14 cellular contexts compared by ENCODE assay signal in the genomic region with DNA sequence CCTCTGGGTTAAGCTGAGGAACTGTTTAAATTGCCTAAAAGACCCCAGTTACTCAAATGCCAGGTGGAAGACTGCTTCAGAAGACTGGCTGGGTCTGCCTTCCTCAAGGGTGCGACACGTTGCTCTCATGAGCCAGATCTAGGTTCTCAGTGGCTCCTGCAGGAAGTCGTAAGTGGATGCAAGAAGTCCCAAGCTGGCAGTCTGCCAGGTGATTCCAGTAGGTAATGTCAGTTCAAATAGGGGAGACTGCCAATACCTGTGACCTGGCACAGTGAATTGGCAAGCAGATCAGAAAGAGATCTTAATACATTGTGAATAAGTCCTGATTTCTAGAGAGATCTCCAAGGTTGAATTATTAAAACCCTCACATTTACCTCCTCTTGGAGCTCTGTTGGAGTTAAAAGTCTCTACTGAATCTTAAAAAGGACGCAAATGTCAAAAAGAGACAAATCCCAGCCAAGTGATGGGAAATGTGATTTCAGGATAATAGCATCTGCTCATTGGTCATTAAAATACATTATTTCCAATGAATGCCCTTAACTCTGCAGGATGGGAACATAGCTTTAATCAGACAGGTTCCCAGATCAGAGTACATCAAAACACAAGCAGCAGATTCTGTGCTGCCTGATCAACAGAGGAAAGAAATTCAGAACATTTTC.
DNase-seq lines count a peak whose midpoint lies in the region; TF ChIP-seq lines count a peak whose summit lies in the region.
"Had no signal": no experiment of that assay in that cellular context is flagged by ENCODE, and none has a peak within 500 bp of the region (broad histone marks: within the 10 kb centered on the region; RNA-seq: fewer than 3 reads in every experiment).

No MANE protein-coding gene starts in this region.

- no peak for TF ChIP-seq POLR2A in thyroid gland (IDR thresholded peaks at IDR 0.05)

- no peaks in the 10 kb centered on the region for H3K4me1 Mint-ChIP-seq in activated naive CD8-positive, alpha-beta T cell treated with anti-CD3 and anti-CD28 coated beads for 36 hours

- intact Hi-C loops in thyroid gland (cut with DNase I) = no loop called here

- peaks cover 8% of the 10 kb centered on the region for H3K27me3 Mint-ChIP-seq in activated naive CD8-positive, alpha-beta T cell treated with anti-CD3 and anti-CD28 coated beads for 36 hours

- peak overlapping the region in 2 of 3 donors; percentile 24 to 69 for H3K27ac ChIP-seq in thyroid gland

- no peak overlapping the region for H3K4me3 ChIP-seq in thyroid gland (replicated peaks in 1 of 3)

- no peaks in the 10 kb centered on the region for H3K27me3 ChIP-seq in thyroid gland

- DNase-seq in NCI-H2227 (lab: John Stamatoyannopoulos, UW; ENCODE audit: unreplicated experiment) (peak; percentile 15), NCI-H2227 treated with DMSO at 0.1 percent for 48 hours (lab: John Stamatoyannopoulos, UW) (no peak), NCI-H446 treated with DMSO at 0.1 percent for 48 hours (lab: John Stamatoyannopoulos, UW) (peak; percentile 50), cerebellar cortex (ENCODE audit: low spot score) (peak; percentile 34), thyroid gland (peak; percentile 98), D341Med (ENCODE audit: low spot score) (no peak)
- no peak for DNase-seq in activated naive CD8-positive, alpha-beta T cell treated with anti-CD3 and anti-CD28 coated beads for 36 hours
- no peak for DNase-seq in stimulated activated CD4-positive, alpha-beta T cell treated with anti-CD3 and anti-CD28 coated beads, Interleukin-1b, Interleukin-23, amount 100 ng/mL, for 48 hours
- DNase-seq: effector memory CD4-positive, alpha-beta T cell; hypothalamus; T1000 had no signal

- H3K9me3 ChIP-seq in thyroid gland = no peaks in the 10 kb centered on the region

- no peak overlapping the region for H3K27ac Mint-ChIP-seq in activated naive CD8-positive, alpha-beta T cell treated with anti-CD3 and anti-CD28 coated beads for 36 hours
- H3K27ac Mint-ChIP-seq: IgD-negative memory B cell, mesothelial cell of epicardium, progenitor cell of endocrine pancreas had no signal

- WGBS in thyroid gland, 2 donors = 26 to 38% methylated on average over 4 of the region's 4 CpGs

- peaks cover 11 to 14% of the 10 kb centered on the region in 2 donors for H3K4me1 ChIP-seq in thyroid gland

- H3K9me3 Mint-ChIP-seq in activated naive CD8-positive, alpha-beta T cell treated with anti-CD3 and anti-CD28 coated beads for 36 hours = no peaks in the 10 kb centered on the region
- H3K9me3 Mint-ChIP-seq: mesothelial cell of epicardium had no signal

- H3K36me3 Mint-ChIP-seq in activated naive CD8-positive, alpha-beta T cell treated with anti-CD3 and anti-CD28 coated beads for 36 hours = no peaks in the 10 kb centered on the region
- H3K36me3 Mint-ChIP-seq: IgD-negative memory B cell, mesothelial cell of epicardium had no signal

- no peaks in the 10 kb centered on the region for H3K36me3 ChIP-seq in thyroid gland

- TF ChIP-seq CTCF in thyroid gland (IDR thresholded peaks at IDR 0.05) = no peak

- H3K4me3 Mint-ChIP-seq in activated naive CD8-positive, alpha-beta T cell treated with anti-CD3 and anti-CD28 coated beads for 36 hours = no peak overlapping the region
- H3K4me3 Mint-ChIP-seq: IgD-negative memory B cell, mesothelial cell of epicardium had no signal

Comparison
In these comparisons a context has a peak if more than half of its experiments do, and no peak if none do; other contexts are left out.
1. DNase-seq: peak in NCI-H2227 (single experiment), NCI-H446 treated with DMSO at 0.1 percent for 48 hours (single experiment), cerebellar cortex (single experiment) and thyroid gland (2 of 2); none in NCI-H2227 treated with DMSO at 0.1 percent for 48 hours (single experiment), activated naive CD8-positive, alpha-beta T cell treated with anti-CD3 and anti-CD28 coated beads for 36 hours (single experiment), D341Med (single experiment) and stimulated activated CD4-positive, alpha-beta T cell treated with anti-CD3 and anti-CD28 coated beads, Interleukin-1b, Interleukin-23, amount 100 ng/mL, for 48 hours (single experiment).